In genomic region chr15:31650054-31650701, GRCh38 we compare ENCODE assay signal across 8 cellular contexts.
DNase-seq lines count a peak whose midpoint lies in the region; ATAC-seq and TF ChIP-seq lines count a peak whose summit lies in the region.
"Not testable (repeated sequence)": the region's sequence is repeated elsewhere in the genome, so short reads cannot be mapped to it uniquely, and the experiment has no call there.

No MANE protein-coding gene starts in this region.

- H3K27ac ChIP-seq in OCI-LY7 (ENCODE audit: low read depth, low read length, poor library complexity, severe bottlenecking); ascending aorta; upper lobe of right lung: not testable (repeated sequence)

- H3K27ac Mint-ChIP-seq in glutamatergic neuron (ENCODE audit: unreplicated experiment); natural killer cell treated with Interleukin-12 subunit alpha and Interleukin-12 subunit beta and Interleukin-15 and Interleukin-18, amount 100 ng/mL, for 72 hours: not testable (repeated sequence)

- TF ChIP-seq CTCF in GM12872 (IDR thresholded peaks at IDR 0.05; ENCODE audit: insufficient read depth, low read depth, low read length): peak; percentile 19; the same call in 2 of the 3 replicates
- not testable (repeated sequence) for TF ChIP-seq CTCF in OCI-LY7 (conservative IDR thresholded peaks at IDR 0.05; ENCODE audit: low read length)
- peak in 2 of 3 experiments; percentile 19 to 33 for TF ChIP-seq CTCF in ascending aorta (IDR thresholded peaks at IDR 0.05)
- TF ChIP-seq CTCF in glutamatergic neuron (IDR thresholded peaks at IDR 0.05; ENCODE audit: partially characterized antibody, unreplicated experiment): peak; percentile 26
- peak; percentile 42 for TF ChIP-seq CTCF in upper lobe of right lung (IDR thresholded peaks at IDR 0.05)

- not testable (repeated sequence) for H3K4me1 ChIP-seq in OCI-LY7 (ENCODE audit: insufficient read depth, low read length, poor library complexity, severe bottlenecking); ascending aorta; upper lobe of right lung

- H2AFZ ChIP-seq in OCI-LY7 (ENCODE audit: low read length): not testable (repeated sequence)

- CTCF ChIA-PET in OCI-LY7 (lab: Charles Lee; ENCODE audit: unreplicated experiment): not testable (repeated sequence)

- not testable (repeated sequence) for H3K27me3 ChIP-seq in ascending aorta, upper lobe of right lung

- H3K9me2 ChIP-seq in OCI-LY7 (ENCODE audit: insufficient read depth, low read length): not testable (repeated sequence)

- TSS peak; percentile 91 for BruUV-seq in OCI-LY7 (replicated peaks; lab: Mats Ljungman, UMichigan)

- not testable (repeated sequence) for H3K4me3 Mint-ChIP-seq in glutamatergic neuron (ENCODE audit: unreplicated experiment); natural killer cell treated with Interleukin-12 subunit alpha and Interleukin-12 subunit beta and Interleukin-15 and Interleukin-18, amount 100 ng/mL, for 72 hours

- not testable (repeated sequence) for H3K27me3 Mint-ChIP-seq in glutamatergic neuron (ENCODE audit: unreplicated experiment)
- H3K27me3 Mint-ChIP-seq in natural killer cell treated with Interleukin-12 subunit alpha and Interleukin-12 subunit beta and Interleukin-15 and Interleukin-18, amount 100 ng/mL, for 72 hours: peaks cover 11 to 17% of the 10 kb centered on the region in 2 donors

- peak; percentile 52 to 75 for ATAC-seq in natural killer cell treated with Interleukin-12 subunit alpha and Interleukin-12 subunit beta and Interleukin-15 and Interleukin-18, amount 100 ng/mL, for 72 hours
- ATAC-seq in upper lobe of right lung: peak; percentile 91

- POLR2A ChIA-PET in OCI-LY7 (lab: Charles Lee): not testable (repeated sequence)

- intact Hi-C loops in OCI-LY7 (cut with micrococcal nuclease; ENCODE audit: unreplicated experiment); ascending aorta (cut with DNase I); upper lobe of right lung (cut with DNase I): not testable (repeated sequence)

- H3K4me3 ChIP-seq in OCI-LY7 (ENCODE audit: low read depth, low read length, poor library complexity, severe bottlenecking); ascending aorta; upper lobe of right lung: not testable (repeated sequence)

- not testable (repeated sequence) for H3K36me3 Mint-ChIP-seq in glutamatergic neuron (ENCODE audit: unreplicated experiment); natural killer cell treated with Interleukin-12 subunit alpha and Interleukin-12 subunit beta and Interleukin-15 and Interleukin-18, amount 100 ng/mL, for 72 hours

- not testable (repeated sequence) for H3K79me2 ChIP-seq in OCI-LY7 (ENCODE audit: insufficient read depth, low read depth, low read length)

- not testable (repeated sequence) for H4K20me1 ChIP-seq in OCI-LY7 (ENCODE audit: insufficient read depth, low read length)

- H3K9me3 ChIP-seq in OCI-LY7 (ENCODE audit: low read length); ascending aorta; upper lobe of right lung: not testable (repeated sequence)

- not testable (repeated sequence) for H3K4me2 ChIP-seq in OCI-LY7 (ENCODE audit: low read length)

- not testable (repeated sequence) for H3K36me3 ChIP-seq in OCI-LY7 (ENCODE audit: insufficient read depth, low read length); ascending aorta; upper lobe of right lung

- not testable (repeated sequence) for H3K9me3 Mint-ChIP-seq in glutamatergic neuron (ENCODE audit: unreplicated experiment); natural killer cell treated with Interleukin-12 subunit alpha and Interleukin-12 subunit beta and Interleukin-15 and Interleukin-18, amount 100 ng/mL, for 72 hours

- peaks cover 11% of the 10 kb centered on the region for H3K4me1 Mint-ChIP-seq in glutamatergic neuron (ENCODE audit: low read depth, unreplicated experiment)
- not testable (repeated sequence) for H3K4me1 Mint-ChIP-seq in natural killer cell treated with Interleukin-12 subunit alpha and Interleukin-12 subunit beta and Interleukin-15 and Interleukin-18, amount 100 ng/mL, for 72 hours (ENCODE audit: low read depth in 2 of 2)

- DNase-seq in OCI-LY7 (ENCODE audit: low spot score); ascending aorta (ENCODE audit: low spot score in 2 of 2): not testable (repeated sequence)
- DNase-seq in activated CD8-positive, alpha-beta memory T cell treated with anti-CD3 and anti-CD28 coated beads for 24 hours: peak; percentile 80
- DNase-seq in glutamatergic neuron (peak; percentile 61), upper lobe of right lung (peak; percentile 79)
- DNase-seq in natural killer cell treated with Interleukin-12 subunit alpha and Interleukin-12 subunit beta and Interleukin-15 and Interleukin-18, amount 100 ng/mL, for 72 hours (ENCODE audit: low spot score): peak; percentile 67
- DNase-seq in stimulated activated CD4-positive, alpha-beta T cell treated with anti-CD3 and anti-CD28 coated beads, Interleukin-4, amount 100 ng/mL, for 4 hours: peak; percentile 37 to 60
